In genomic region chr10:133143546-133143945, GRCh38 we compare ENCODE assay signal across 1 cellular context.
TF ChIP-seq lines count a peak whose summit lies in the region.

No MANE protein-coding gene starts in this region.

TF ChIP-seq in K562, 482 proteins besides CTCF, POLR2A, EP300 and RAD21:
- no peak for TF ChIP-seq CEBPZ (IDR thresholded peaks at IDR 0.05; ENCODE audit: borderline replicate concordance, low read depth, low read length)
- no peak for TF ChIP-seq SMAD1 (IDR thresholded peaks at IDR 0.05; ENCODE audit: low read depth, low read length, partially characterized antibody)
- TF ChIP-seq ZNF174 (CRISPR knock-in tag; IDR thresholded peaks at IDR 0.05) = no peak
- TF ChIP-seq TFAM (CRISPR knock-in tag; conservative IDR thresholded peaks at IDR 0.05) = no peak
- TF ChIP-seq EP400 (IDR thresholded peaks at IDR 0.05) = no peak
- TF ChIP-seq MNT (conservative IDR thresholded peaks at IDR 0.05) = 0 out of 4 replicates have a peak, but pooled peaks have one; percentile 0 to 4
- TF ChIP-seq CTBP1 (IDR thresholded peaks at IDR 0.05; ENCODE audit: borderline replicate concordance) = peak; percentile 6; the same call in 1 of the 2 replicates
- no peak for TF ChIP-seq ZNF133 (CRISPR knock-in tag; IDR thresholded peaks at IDR 0.05)
- TF ChIP-seq NFIX (CRISPR knock-in tag; IDR thresholded peaks at IDR 0.05; ENCODE audit: low read depth) = no peak
- no peak for TF ChIP-seq TGIF2 (CRISPR knock-in tag; IDR thresholded peaks at IDR 0.05)
- peak; percentile 32; the same call in 1 of the 2 replicates for TF ChIP-seq TFAP4 (CRISPR knock-in tag; IDR thresholded peaks at IDR 0.05; ENCODE audit: borderline replicate concordance)
- TF ChIP-seq MECOM (CRISPR knock-in tag; IDR thresholded peaks at IDR 0.05) = no peak
- peak; percentile 26 for TF ChIP-seq ZFP36 (IDR thresholded peaks at IDR 0.05; ENCODE audit: low read depth, low read length, partially characterized antibody)
